1 cellular context compared by ENCODE assay signal in genomic region chr6:159126590-159126989, GRCh38.
TF ChIP-seq lines count a peak whose summit lies in the region.

No MANE protein-coding gene starts in this region.

TF ChIP-seq in HepG2, 621 proteins besides CTCF, POLR2A, EP300 and RAD21 (continued from another document):
- no peak for TF ChIP-seq ARID4A (CRISPR knock-in tag; IDR thresholded peaks at IDR 0.05; ENCODE audit: borderline replicate concordance)
- TF ChIP-seq JUND (CRISPR knock-in tag; IDR thresholded peaks at IDR 0.05): no peak
- no peak for TF ChIP-seq MEIS1 (CRISPR knock-in tag; IDR thresholded peaks at IDR 0.05; ENCODE audit: borderline replicate concordance)
- no peak for TF ChIP-seq SP5 (CRISPR knock-in tag; IDR thresholded peaks at IDR 0.05; ENCODE audit: borderline replicate concordance, low read depth)
- TF ChIP-seq ZSCAN12 (CRISPR knock-in tag; IDR thresholded peaks at IDR 0.05): no peak
- no peak for TF ChIP-seq SMARCC2 (IDR thresholded peaks at IDR 0.05)
- no peak for TF ChIP-seq BCL3 (CRISPR knock-in tag; IDR thresholded peaks at IDR 0.05)
- TF ChIP-seq MATR3 (CRISPR knock-in tag; IDR thresholded peaks at IDR 0.05): no peak
- TF ChIP-seq SCMH1 (CRISPR knock-in tag; IDR thresholded peaks at IDR 0.05; ENCODE audit: borderline replicate concordance): no peak
- no peak for TF ChIP-seq ZFY (CRISPR knock-in tag; IDR thresholded peaks at IDR 0.05)
- no peak for TF ChIP-seq TCF7L2 (IDR thresholded peaks at IDR 0.05; ENCODE audit: low read depth, low read length)
- TF ChIP-seq GATAD1 (CRISPR knock-in tag; IDR thresholded peaks at IDR 0.05): no peak
- TF ChIP-seq ZBTB39 (CRISPR knock-in tag; IDR thresholded peaks at IDR 0.05): no peak
